Comparison of ENCODE assay signal across 1 cellular context in the genomic region with DNA sequence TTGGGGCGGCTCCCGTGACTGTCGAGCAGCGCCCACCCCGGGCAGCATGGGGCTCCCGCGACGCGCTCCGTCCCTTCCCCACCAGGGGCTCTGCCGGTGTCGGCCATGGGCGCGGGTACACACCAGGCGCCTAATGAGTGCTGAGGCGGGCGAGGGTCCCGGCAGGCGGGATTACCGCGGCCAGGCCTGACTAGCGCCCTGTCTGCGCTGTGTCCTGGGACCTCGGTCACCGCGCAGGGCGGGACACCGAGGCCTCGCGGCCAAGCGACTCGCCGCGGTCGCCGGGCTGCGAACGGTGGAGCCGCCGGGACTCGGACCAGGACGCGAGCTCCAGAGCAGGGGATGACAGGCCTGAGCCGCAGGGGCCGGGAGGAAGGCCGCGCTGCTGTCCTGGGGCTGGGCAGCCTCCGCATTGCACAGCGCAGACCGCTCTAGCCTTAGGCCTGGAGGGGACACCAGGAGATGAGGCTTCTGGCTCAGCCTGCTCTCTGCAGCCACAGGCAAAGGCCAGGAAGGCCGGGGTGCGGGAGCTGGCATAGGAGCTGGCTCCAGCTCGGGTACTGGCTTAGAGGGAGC.
TF ChIP-seq lines count a peak whose summit lies in the region.

No MANE protein-coding gene starts in this region.

TF ChIP-seq in HepG2, 621 proteins besides CTCF, POLR2A, EP300 and RAD21 (continued from another document and continues in another):
- TF ChIP-seq LCORL (IDR thresholded peaks at IDR 0.05) (no peak), LCORL (CRISPR knock-in tag; IDR thresholded peaks at IDR 0.05) (peak; percentile 50), DNMT1 (CRISPR knock-in tag; IDR thresholded peaks at IDR 0.05) (no peak), SRSF1 (optimal IDR thresholded peaks at IDR 0.05; ENCODE audit: low read depth, low read length) (peak; percentile 66), MYC (CRISPR knock-in tag; IDR thresholded peaks at IDR 0.05; ENCODE audit: borderline replicate concordance) (0 out of 2 replicates have a peak, but pooled peaks have one; percentile 2), ADNP (CRISPR knock-in tag; IDR thresholded peaks at IDR 0.05) (0 out of 2 replicates have a peak, but pooled peaks have one; percentile 53), ZNF530 (CRISPR knock-in tag; IDR thresholded peaks at IDR 0.05; ENCODE audit: low read depth) (no peak), HNRNPL (IDR thresholded peaks at IDR 0.05; ENCODE audit: low read depth, low read length) (0 out of 2 replicates have a peak, but pooled peaks have one; percentile 18), ZNF788 (CRISPR knock-in tag; IDR thresholded peaks at IDR 0.05; ENCODE audit: borderline replicate concordance) (peak; percentile 70; the same call in 1 of the 2 replicates), ZNF678 (CRISPR knock-in tag; IDR thresholded peaks at IDR 0.05) (0 out of 2 replicates have a peak, but pooled peaks have one; percentile 19), ZNF546 (CRISPR knock-in tag; conservative IDR thresholded peaks at IDR 0.05) (0 out of 2 replicates have a peak, but pooled peaks have one; percentile 31), KDM3A (CRISPR knock-in tag; IDR thresholded peaks at IDR 0.05; ENCODE audit: low read depth) (no peak), PHF8 (CRISPR knock-in tag; IDR thresholded peaks at IDR 0.05) (peak; percentile 48; the same call in 1 of the 2 replicates), ZBTB8A (CRISPR knock-in tag; IDR thresholded peaks at IDR 0.05; ENCODE audit: borderline replicate concordance, low read depth) (no peak), ZNF136 (CRISPR knock-in tag; IDR thresholded peaks at IDR 0.05; ENCODE audit: low read depth) (no peak), ZNF468 (CRISPR knock-in tag; IDR thresholded peaks at IDR 0.05) (peak; percentile 64; the same call in 1 of the 2 replicates), ZNF598 (CRISPR knock-in tag; IDR thresholded peaks at IDR 0.05; ENCODE audit: borderline replicate concordance) (peak; percentile 86; the same call in 1 of the 2 replicates), FOXM1 (CRISPR knock-in tag; IDR thresholded peaks at IDR 0.05) (no peak), ERF (CRISPR knock-in tag; IDR thresholded peaks at IDR 0.05) (peak; percentile 14; the same call in 1 of the 2 replicates), ZNF12 (CRISPR knock-in tag; IDR thresholded peaks at IDR 0.05) (no peak), TSC22D2 (CRISPR knock-in tag; IDR thresholded peaks at IDR 0.05; ENCODE audit: borderline replicate concordance) (no peak), GABPB1 (CRISPR knock-in tag; IDR thresholded peaks at IDR 0.05) (peak; percentile 10; the same call in 1 of the 2 replicates), ZNF326 (CRISPR knock-in tag; IDR thresholded peaks at IDR 0.05; ENCODE audit: borderline replicate concordance) (0 out of 2 replicates have a peak, but pooled peaks have one; percentile 20)
- TF ChIP-seq, protein P1, sequence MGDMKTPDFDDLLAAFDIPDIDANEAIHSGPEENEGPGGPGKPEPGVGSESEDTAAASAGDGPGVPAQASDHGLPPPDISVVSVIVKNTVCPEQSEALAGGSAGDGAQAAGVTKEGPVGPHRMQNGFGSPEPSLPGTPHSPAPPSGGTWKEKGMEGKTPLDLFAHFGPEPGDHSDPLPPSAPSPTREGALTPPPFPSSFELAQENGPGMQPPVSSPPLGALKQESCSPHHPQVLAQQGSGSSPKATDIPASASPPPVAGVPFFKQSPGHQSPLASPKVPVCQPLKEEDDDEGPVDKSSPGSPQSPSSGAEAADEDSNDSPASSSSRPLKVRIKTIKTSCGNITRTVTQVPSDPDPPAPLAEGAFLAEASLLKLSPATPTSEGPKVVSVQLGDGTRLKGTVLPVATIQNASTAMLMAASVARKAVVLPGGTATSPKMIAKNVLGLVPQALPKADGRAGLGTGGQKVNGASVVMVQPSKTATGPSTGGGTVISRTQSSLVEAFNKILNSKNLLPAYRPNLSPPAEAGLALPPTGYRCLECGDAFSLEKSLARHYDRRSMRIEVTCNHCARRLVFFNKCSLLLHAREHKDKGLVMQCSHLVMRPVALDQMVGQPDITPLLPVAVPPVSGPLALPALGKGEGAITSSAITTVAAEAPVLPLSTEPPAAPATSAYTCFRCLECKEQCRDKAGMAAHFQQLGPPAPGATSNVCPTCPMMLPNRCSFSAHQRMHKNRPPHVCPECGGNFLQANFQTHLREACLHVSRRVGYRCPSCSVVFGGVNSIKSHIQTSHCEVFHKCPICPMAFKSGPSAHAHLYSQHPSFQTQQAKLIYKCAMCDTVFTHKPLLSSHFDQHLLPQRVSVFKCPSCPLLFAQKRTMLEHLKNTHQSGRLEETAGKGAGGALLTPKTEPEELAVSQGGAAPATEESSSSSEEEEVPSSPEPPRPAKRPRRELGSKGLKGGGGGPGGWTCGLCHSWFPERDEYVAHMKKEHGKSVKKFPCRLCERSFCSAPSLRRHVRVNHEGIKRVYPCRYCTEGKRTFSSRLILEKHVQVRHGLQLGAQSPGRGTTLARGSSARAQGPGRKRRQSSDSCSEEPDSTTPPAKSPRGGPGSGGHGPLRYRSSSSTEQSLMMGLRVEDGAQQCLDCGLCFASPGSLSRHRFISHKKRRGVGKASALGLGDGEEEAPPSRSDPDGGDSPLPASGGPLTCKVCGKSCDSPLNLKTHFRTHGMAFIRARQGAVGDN (CRISPR knock-in tag; IDR thresholded peaks at IDR 0.05), result peak; percentile 76
- TF ChIP-seq, protein P2, sequence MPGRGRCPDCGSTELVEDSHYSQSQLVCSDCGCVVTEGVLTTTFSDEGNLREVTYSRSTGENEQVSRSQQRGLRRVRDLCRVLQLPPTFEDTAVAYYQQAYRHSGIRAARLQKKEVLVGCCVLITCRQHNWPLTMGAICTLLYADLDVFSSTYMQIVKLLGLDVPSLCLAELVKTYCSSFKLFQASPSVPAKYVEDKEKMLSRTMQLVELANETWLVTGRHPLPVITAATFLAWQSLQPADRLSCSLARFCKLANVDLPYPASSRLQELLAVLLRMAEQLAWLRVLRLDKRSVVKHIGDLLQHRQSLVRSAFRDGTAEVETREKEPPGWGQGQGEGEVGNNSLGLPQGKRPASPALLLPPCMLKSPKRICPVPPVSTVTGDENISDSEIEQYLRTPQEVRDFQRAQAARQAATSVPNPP (CRISPR knock-in tag; IDR thresholded peaks at IDR 0.05), result no peak
- TF ChIP-seq, protein P3, sequence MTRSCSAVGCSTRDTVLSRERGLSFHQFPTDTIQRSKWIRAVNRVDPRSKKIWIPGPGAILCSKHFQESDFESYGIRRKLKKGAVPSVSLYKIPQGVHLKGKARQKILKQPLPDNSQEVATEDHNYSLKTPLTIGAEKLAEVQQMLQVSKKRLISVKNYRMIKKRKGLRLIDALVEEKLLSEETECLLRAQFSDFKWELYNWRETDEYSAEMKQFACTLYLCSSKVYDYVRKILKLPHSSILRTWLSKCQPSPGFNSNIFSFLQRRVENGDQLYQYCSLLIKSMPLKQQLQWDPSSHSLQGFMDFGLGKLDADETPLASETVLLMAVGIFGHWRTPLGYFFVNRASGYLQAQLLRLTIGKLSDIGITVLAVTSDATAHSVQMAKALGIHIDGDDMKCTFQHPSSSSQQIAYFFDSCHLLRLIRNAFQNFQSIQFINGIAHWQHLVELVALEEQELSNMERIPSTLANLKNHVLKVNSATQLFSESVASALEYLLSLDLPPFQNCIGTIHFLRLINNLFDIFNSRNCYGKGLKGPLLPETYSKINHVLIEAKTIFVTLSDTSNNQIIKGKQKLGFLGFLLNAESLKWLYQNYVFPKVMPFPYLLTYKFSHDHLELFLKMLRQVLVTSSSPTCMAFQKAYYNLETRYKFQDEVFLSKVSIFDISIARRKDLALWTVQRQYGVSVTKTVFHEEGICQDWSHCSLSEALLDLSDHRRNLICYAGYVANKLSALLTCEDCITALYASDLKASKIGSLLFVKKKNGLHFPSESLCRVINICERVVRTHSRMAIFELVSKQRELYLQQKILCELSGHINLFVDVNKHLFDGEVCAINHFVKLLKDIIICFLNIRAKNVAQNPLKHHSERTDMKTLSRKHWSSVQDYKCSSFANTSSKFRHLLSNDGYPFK (CRISPR knock-in tag; IDR thresholded peaks at IDR 0.05; ENCODE audit: borderline replicate concordance), result peak; percentile 17; the same call in 1 of the 2 replicates
- TF ChIP-seq, protein P4, sequence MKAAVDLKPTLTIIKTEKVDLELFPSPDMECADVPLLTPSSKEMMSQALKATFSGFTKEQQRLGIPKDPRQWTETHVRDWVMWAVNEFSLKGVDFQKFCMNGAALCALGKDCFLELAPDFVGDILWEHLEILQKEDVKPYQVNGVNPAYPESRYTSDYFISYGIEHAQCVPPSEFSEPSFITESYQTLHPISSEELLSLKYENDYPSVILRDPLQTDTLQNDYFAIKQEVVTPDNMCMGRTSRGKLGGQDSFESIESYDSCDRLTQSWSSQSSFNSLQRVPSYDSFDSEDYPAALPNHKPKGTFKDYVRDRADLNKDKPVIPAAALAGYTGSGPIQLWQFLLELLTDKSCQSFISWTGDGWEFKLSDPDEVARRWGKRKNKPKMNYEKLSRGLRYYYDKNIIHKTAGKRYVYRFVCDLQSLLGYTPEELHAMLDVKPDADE (CRISPR knock-in tag; IDR thresholded peaks at IDR 0.05), result no peak
- TF ChIP-seq, protein P5, sequence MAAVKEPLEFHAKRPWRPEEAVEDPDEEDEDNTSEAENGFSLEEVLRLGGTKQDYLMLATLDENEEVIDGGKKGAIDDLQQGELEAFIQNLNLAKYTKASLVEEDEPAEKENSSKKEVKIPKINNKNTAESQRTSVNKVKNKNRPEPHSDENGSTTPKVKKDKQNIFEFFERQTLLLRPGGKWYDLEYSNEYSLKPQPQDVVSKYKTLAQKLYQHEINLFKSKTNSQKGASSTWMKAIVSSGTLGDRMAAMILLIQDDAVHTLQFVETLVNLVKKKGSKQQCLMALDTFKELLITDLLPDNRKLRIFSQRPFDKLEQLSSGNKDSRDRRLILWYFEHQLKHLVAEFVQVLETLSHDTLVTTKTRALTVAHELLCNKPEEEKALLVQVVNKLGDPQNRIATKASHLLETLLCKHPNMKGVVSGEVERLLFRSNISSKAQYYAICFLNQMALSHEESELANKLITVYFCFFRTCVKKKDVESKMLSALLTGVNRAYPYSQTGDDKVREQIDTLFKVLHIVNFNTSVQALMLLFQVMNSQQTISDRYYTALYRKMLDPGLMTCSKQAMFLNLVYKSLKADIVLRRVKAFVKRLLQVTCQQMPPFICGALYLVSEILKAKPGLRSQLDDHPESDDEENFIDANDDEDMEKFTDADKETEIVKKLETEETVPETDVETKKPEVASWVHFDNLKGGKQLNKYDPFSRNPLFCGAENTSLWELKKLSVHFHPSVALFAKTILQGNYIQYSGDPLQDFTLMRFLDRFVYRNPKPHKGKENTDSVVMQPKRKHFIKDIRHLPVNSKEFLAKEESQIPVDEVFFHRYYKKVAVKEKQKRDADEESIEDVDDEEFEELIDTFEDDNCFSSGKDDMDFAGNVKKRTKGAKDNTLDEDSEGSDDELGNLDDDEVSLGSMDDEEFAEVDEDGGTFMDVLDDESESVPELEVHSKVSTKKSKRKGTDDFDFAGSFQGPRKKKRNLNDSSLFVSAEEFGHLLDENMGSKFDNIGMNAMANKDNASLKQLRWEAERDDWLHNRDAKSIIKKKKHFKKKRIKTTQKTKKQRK (IDR thresholded peaks at IDR 0.05; ENCODE audit: low read length), result no peak
- TF ChIP-seq, protein P6, sequence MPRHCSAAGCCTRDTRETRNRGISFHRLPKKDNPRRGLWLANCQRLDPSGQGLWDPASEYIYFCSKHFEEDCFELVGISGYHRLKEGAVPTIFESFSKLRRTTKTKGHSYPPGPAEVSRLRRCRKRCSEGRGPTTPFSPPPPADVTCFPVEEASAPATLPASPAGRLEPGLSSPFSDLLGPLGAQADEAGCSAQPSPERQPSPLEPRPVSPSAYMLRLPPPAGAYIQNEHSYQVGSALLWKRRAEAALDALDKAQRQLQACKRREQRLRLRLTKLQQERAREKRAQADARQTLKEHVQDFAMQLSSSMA (CRISPR knock-in tag; IDR thresholded peaks at IDR 0.05), result no peak; the same call in 1 of the 2 replicates
- TF ChIP-seq, protein P7, sequence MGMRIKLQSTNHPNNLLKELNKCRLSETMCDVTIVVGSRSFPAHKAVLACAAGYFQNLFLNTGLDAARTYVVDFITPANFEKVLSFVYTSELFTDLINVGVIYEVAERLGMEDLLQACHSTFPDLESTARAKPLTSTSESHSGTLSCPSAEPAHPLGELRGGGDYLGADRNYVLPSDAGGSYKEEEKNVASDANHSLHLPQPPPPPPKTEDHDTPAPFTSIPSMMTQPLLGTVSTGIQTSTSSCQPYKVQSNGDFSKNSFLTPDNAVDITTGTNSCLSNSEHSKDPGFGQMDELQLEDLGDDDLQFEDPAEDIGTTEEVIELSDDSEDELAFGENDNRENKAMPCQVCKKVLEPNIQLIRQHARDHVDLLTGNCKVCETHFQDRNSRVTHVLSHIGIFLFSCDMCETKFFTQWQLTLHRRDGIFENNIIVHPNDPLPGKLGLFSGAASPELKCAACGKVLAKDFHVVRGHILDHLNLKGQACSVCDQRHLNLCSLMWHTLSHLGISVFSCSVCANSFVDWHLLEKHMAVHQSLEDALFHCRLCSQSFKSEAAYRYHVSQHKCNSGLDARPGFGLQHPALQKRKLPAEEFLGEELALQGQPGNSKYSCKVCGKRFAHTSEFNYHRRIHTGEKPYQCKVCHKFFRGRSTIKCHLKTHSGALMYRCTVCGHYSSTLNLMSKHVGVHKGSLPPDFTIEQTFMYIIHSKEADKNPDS (CRISPR knock-in tag; IDR thresholded peaks at IDR 0.05), result peak; percentile 22; the same call in 1 of the 2 replicates
- TF ChIP-seq, protein P8, sequence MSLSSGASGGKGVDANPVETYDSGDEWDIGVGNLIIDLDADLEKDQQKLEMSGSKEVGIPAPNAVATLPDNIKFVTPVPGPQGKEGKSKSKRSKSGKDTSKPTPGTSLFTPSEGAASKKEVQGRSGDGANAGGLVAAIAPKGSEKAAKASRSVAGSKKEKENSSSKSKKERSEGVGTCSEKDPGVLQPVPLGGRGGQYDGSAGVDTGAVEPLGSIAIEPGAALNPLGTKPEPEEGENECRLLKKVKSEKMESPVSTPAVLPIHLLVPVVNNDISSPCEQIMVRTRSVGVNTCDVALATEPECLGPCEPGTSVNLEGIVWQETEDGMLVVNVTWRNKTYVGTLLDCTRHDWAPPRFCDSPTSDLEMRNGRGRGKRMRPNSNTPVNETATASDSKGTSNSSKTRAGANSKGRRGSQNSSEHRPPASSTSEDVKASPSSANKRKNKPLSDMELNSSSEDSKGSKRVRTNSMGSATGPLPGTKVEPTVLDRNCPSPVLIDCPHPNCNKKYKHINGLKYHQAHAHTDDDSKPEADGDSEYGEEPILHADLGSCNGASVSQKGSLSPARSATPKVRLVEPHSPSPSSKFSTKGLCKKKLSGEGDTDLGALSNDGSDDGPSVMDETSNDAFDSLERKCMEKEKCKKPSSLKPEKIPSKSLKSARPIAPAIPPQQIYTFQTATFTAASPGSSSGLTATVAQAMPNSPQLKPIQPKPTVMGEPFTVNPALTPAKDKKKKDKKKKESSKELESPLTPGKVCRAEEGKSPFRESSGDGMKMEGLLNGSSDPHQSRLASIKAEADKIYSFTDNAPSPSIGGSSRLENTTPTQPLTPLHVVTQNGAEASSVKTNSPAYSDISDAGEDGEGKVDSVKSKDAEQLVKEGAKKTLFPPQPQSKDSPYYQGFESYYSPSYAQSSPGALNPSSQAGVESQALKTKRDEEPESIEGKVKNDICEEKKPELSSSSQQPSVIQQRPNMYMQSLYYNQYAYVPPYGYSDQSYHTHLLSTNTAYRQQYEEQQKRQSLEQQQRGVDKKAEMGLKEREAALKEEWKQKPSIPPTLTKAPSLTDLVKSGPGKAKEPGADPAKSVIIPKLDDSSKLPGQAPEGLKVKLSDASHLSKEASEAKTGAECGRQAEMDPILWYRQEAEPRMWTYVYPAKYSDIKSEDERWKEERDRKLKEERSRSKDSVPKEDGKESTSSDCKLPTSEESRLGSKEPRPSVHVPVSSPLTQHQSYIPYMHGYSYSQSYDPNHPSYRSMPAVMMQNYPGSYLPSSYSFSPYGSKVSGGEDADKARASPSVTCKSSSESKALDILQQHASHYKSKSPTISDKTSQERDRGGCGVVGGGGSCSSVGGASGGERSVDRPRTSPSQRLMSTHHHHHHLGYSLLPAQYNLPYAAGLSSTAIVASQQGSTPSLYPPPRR (CRISPR knock-in tag; IDR thresholded peaks at IDR 0.05; ENCODE audit: borderline replicate concordance), result 0 out of 2 replicates have a peak, but pooled peaks have one; percentile 14
- TF ChIP-seq, protein P9, sequence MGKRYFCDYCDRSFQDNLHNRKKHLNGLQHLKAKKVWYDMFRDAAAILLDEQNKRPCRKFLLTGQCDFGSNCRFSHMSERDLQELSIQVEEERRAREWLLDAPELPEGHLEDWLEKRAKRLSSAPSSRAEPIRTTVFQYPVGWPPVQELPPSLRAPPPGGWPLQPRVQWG (CRISPR knock-in tag; IDR thresholded peaks at IDR 0.05; ENCODE audit: borderline replicate concordance, low read depth), result no peak
